In genomic region chr4:147733614-147734344, GRCh38 we compare ENCODE assay signal across 8 cellular contexts. TPM values are rescaled to one million over a fixed set of nuclear protein-coding genes. Genes with fewer than 3 reads are reported as not detected.
DNase-seq lines count a peak whose midpoint lies in the region; ATAC-seq, FAIRE-seq and TF ChIP-seq lines count a peak whose summit lies in the region.

No MANE protein-coding gene starts in this region.

- no peak for TF ChIP-seq POLR2A in IMR-90 (IDR thresholded peaks at IDR 0.05; ENCODE audit: low read depth, low read length)
- TF ChIP-seq POLR2A in H54 (IDR thresholded peaks at IDR 0.05; ENCODE audit: low read depth, low read length) = no peak

- peak overlapping the region in 1 of 2 experiments; percentile 86; a peak in 1 of 4 replicates for H4K8ac ChIP-seq in IMR-90 (ENCODE audit: low read depth in 2 of 2, low read length in 2 of 2)

- intact Hi-C loops in IMR-90 (cut with micrococcal nuclease) (loop anchor here (1.0 to 5.0 kb wide), 5 partner anchors 21 to 133 kb away; partner anchors contain the start of gene PRMT9), colonic mucosa (cut with DNase I) (no loop called here)

- peaks cover 25% of the 10 kb centered on the region; the same call in 1 of the 2 replicates for H4K20me1 ChIP-seq in IMR-90 (ENCODE audit: insufficient read depth, low read length)

- peak overlapping the region; percentile 41; the same call in 1 of the 2 replicates for H3K23ac ChIP-seq in IMR-90 (ENCODE audit: low read depth, low read length)

- CTCF ChIA-PET in IMR-90 (lab: Yijun Ruan, JAX) = interaction anchor here (0.6 to 1.6 kb wide), 2 partner anchors 95 to 133 kb away, joined by 3 to 4 read pairs; no protein-coding TSS in a partner anchor

- H3K27ac Mint-ChIP-seq in stimulated activated memory B cell treated with anti-CD40 and anti-IgM and Interleukin-4, amounts not matched to agents 10 μg/mL and 1 μg/mL and 100 μg/mL, for 72 hours = no peak overlapping the region

- H3K36me3 ChIP-seq in IMR-90 (ENCODE audit: control insufficient read depth, insufficient read depth, low read length) = no peaks in the 10 kb centered on the region
- no peaks in the 10 kb centered on the region for H3K36me3 ChIP-seq in colonic mucosa
- no peaks in the 10 kb centered on the region for H3K36me3 ChIP-seq in muscle layer of colon (ENCODE audit: insufficient read depth, low read length)

- H2AFZ ChIP-seq in IMR-90 (replicated peaks; ENCODE audit: low read length, poor library complexity) = no peak overlapping the region

- peak overlapping the region; percentile 7; the same call in 1 of the 2 replicates for H3K56ac ChIP-seq in IMR-90 (ENCODE audit: extremely low read depth, insufficient read depth, low read length)

- 50% methylated on average over 2 of the region's 11 CpGs; no CpG with 5 or more reads in 1 of the 2 experiments for WGBS in IMR-90 (ENCODE audit: extremely low coverage in 2 of 2, insufficient read length in 1 of 2), 2 experiments

- dilution Hi-C loops in IMR-90 (cut with HindIII; ENCODE audit: low sequenced_read_pairs, unreplicated experiment) = no loop called here

- H3K4ac ChIP-seq in IMR-90 (ENCODE audit: low read depth, low read length) = peak overlapping the region; percentile 81

- TF ChIP-seq CTCF in AG10803 (conservative IDR thresholded peaks at IDR 0.05; ENCODE audit: low read length) (no peak), IMR-90 (conservative IDR thresholded peaks at IDR 0.05; ENCODE audit: low read depth, low read length) (no peak), colonic mucosa (IDR thresholded peaks at IDR 0.05) (no peak)

- H3K18ac ChIP-seq in IMR-90 (ENCODE audit: low read depth, low read length) = peak overlapping the region; percentile 58

- H2BK120ac ChIP-seq in IMR-90 (ENCODE audit: low read depth, low read length) = peak overlapping the region; percentile 52; the same call in 1 of the 2 replicates

- H2AK9ac ChIP-seq in IMR-90 (replicated peaks; ENCODE audit: low read depth, low read length, poor library complexity) = peak overlapping the region; percentile 80

- H2BK15ac ChIP-seq in IMR-90 (ENCODE audit: low read depth, low read length) = peak overlapping the region; percentile 18; the same call in 2 of the 3 replicates

- 0 out of 2 replicates have a peak overlapping the region, but pooled peaks have one; percentile 19 for H4K91ac ChIP-seq in IMR-90 (ENCODE audit: insufficient read depth, low read depth, low read length)

- no peaks in the 10 kb centered on the region for H3K27me3 ChIP-seq in IMR-90 (ENCODE audit: control insufficient read depth, insufficient read depth, low read length)
- H3K27me3 ChIP-seq in colonic mucosa = no peaks in the 10 kb centered on the region
- no peaks in the 10 kb centered on the region for H3K27me3 ChIP-seq in muscle layer of colon (ENCODE audit: control insufficient read depth in 1 of 2, insufficient read depth in 2 of 2, low read length in 2 of 2)

- H3K4me1 ChIP-seq in IMR-90 (ENCODE audit: control insufficient read depth, insufficient read depth, low read length) (peaks cover 16% of the 10 kb centered on the region), colonic mucosa (peaks cover 6% of the 10 kb centered on the region), muscle layer of colon (ENCODE audit: insufficient read depth, low read length) (peaks cover 35% of the 10 kb centered on the region)

- peak overlapping the region; percentile 90 for H2BK5ac ChIP-seq in IMR-90 (ENCODE audit: low read depth, low read length, poor library complexity, severe bottlenecking)

- peak overlapping the region; percentile 58; the same call in 1 of the 2 replicates for H4K5ac ChIP-seq in IMR-90 (ENCODE audit: low read depth, low read length)

- H3K27ac ChIP-seq in IMR-90 (ENCODE audit: insufficient read depth, low read length) = peak overlapping the region; percentile 97; the same call in 1 of the 2 replicates
- peak overlapping the region; percentile 75 for H3K27ac ChIP-seq in colonic mucosa
- H3K27ac ChIP-seq in muscle layer of colon (ENCODE audit: low read depth, low read length) = peak overlapping the region; percentile 98

- H3K4me1 Mint-ChIP-seq in stimulated activated memory B cell treated with anti-CD40 and anti-IgM and Interleukin-4, amounts not matched to agents 10 μg/mL and 1 μg/mL and 100 μg/mL, for 72 hours = peaks cover 22% of the 10 kb centered on the region

- H3K14ac ChIP-seq in IMR-90 (replicated peaks; ENCODE audit: low read depth, low read length) = peak overlapping the region; percentile 89

- no peak for TF ChIP-seq RAD21 in IMR-90 (IDR thresholded peaks at IDR 0.05; ENCODE audit: low read length)

- H2BK20ac ChIP-seq in IMR-90 (ENCODE audit: low read depth, low read length) = 0 out of 2 replicates have a peak overlapping the region, but pooled peaks have one; percentile 47

- H3K4me3 ChIP-seq in AG10803 (ENCODE audit: low read length) (peak overlapping the region; percentile 84), IMR-90 (ENCODE audit: insufficient read depth, low read depth, low read length) (peak overlapping the region; percentile 97), colonic mucosa (peak overlapping the region; percentile 73), muscle layer of colon (ENCODE audit: low read depth in 1 of 2, low read length in 2 of 2) (peak overlapping the region; percentile 89 to 95)

- H3K79me1 ChIP-seq in IMR-90 (ENCODE audit: low read depth in 1 of 2, low read length in 2 of 2) = peaks cover 20 to 56% of the 10 kb centered on the region in 2 experiments; a peak in 3 of 4 replicates

- H3K9me3 ChIP-seq in IMR-90 (ENCODE audit: control insufficient read depth, insufficient read depth, low read length) (no peaks in the 10 kb centered on the region), colonic mucosa (no peaks in the 10 kb centered on the region), muscle layer of colon (ENCODE audit: low read length) (no peaks in the 10 kb centered on the region)

- no peak for FAIRE-seq in H54 (lab: Jason Lieb, UNC)

- H3K9ac ChIP-seq in IMR-90 (ENCODE audit: low read depth, low read length) = peak overlapping the region; percentile 98
- H3K9ac ChIP-seq in colonic mucosa (ENCODE audit: low read depth in 2 of 2, low read length in 2 of 2) = peak overlapping the region; percentile 26 to 85
- H3K9ac ChIP-seq in muscle layer of colon (ENCODE audit: low read length) = peak overlapping the region; percentile 92

- BruUV-seq in IMR-90 (replicated peaks; lab: Mats Ljungman, UMichigan) = no TSS peak

- no peak overlapping the region for H3K4me3 Mint-ChIP-seq in stimulated activated memory B cell treated with anti-CD40 and anti-IgM and Interleukin-4, amounts not matched to agents 10 μg/mL and 1 μg/mL and 100 μg/mL, for 72 hours

- peaks cover 67% of the 10 kb centered on the region for H3K27me3 Mint-ChIP-seq in stimulated activated memory B cell treated with anti-CD40 and anti-IgM and Interleukin-4, amounts not matched to agents 10 μg/mL and 1 μg/mL and 100 μg/mL, for 72 hours

- H3K9me3 Mint-ChIP-seq in stimulated activated memory B cell treated with anti-CD40 and anti-IgM and Interleukin-4, amounts not matched to agents 10 μg/mL and 1 μg/mL and 100 μg/mL, for 72 hours = no peaks in the 10 kb centered on the region

- H3K36me3 Mint-ChIP-seq in stimulated activated memory B cell treated with anti-CD40 and anti-IgM and Interleukin-4, amounts not matched to agents 10 μg/mL and 1 μg/mL and 100 μg/mL, for 72 hours = no peaks in the 10 kb centered on the region

- no peak for ATAC-seq in IMR-90 (ENCODE audit: low read depth)
- no peak for ATAC-seq in stimulated activated memory B cell treated with anti-CD40 and anti-IgM and Interleukin-4, amounts not matched to agents 10 μg/mL and 1 μg/mL and 100 μg/mL, for 72 hours

- DNase-seq in AG10803 (ENCODE audit: low read depth) (peak; percentile 66), IMR-90 (peak; percentile 58), colonic mucosa (no peak), H54 (ENCODE audit: insufficient read length, low spot score) (no peak), hippocampal formation (lab: John Stamatoyannopoulos, UW) (no peak)
- no peak for DNase-seq in activated CD4-positive, alpha-beta T cell treated with anti-CD3 and anti-CD28 coated beads, Interleukin-2, amount 50 U/mL, for 1 hour

- in situ Hi-C loops in IMR-90 (cut with MboI; ENCODE audit: low sequenced_read_pairs) = loop anchor here (5.0 kb wide), 1 partner anchor 134 kb away; no protein-coding TSS in a partner anchor

- peak overlapping the region; percentile 91 for H3K4me2 ChIP-seq in IMR-90 (ENCODE audit: low read depth, low read length)

- peak overlapping the region; percentile 53; the same call in 1 of the 2 replicates for H2AK5ac ChIP-seq in IMR-90 (ENCODE audit: low read depth, low read length)

- peaks cover 7% of the 10 kb centered on the region for H3K9me1 ChIP-seq in IMR-90 (ENCODE audit: insufficient read depth, low read length)

- POLR2A ChIA-PET in IMR-90 (lab: Charles Lee; ENCODE audit: unreplicated experiment) = no interaction called here

TF ChIP-seq in IMR-90, 13 proteins besides CTCF, POLR2A, EP300 and RAD21:
- TF ChIP-seq ELK1 (IDR thresholded peaks at IDR 0.05; ENCODE audit: borderline replicate concordance, low read depth, low read length) (no peak), USF2 (IDR thresholded peaks at IDR 0.05; ENCODE audit: low read depth, low read length) (no peak), CEBPB (IDR thresholded peaks at IDR 0.05; ENCODE audit: low read depth, low read length) (peak; percentile 81)

RNA-seq across cellular contexts. Expression of gene ARHGAP10, which starts 1.9 kb away (rescaled TPM):
- total RNA-seq in IMR-90 (2012; rRNA removed) = 29.4 and 42.8 TPM in 2 replicates
- polyA plus RNA-seq in IMR-90 (2012; rRNA removed) = 27.1 and 29.0 TPM in 2 replicates
- polyA plus RNA-seq in IMR-90 (2012; cell fraction: cytosol; rRNA removed) = 24.2 and 25.1 TPM in 2 replicates
- 25.9 and 37.1 TPM in 2 replicates for polyA plus RNA-seq in IMR-90 (2012; cell fraction: nucleus; rRNA removed; ENCODE audit: low replicate concordance)
- 1 to 10 TPM; 4.4 to 7.1 TPM for total RNA-seq in colonic mucosa

RNA-seq across cellular contexts. Expression of gene PRMT9, which starts 49.8 kb away (rescaled TPM):
- total RNA-seq in IMR-90 (2012; rRNA removed) (14.2 and 15.6 TPM in 2 replicates), colonic mucosa (1 to 10 TPM; 4.9 to 6.4 TPM)
- 3.4 and 5.0 TPM in 2 replicates for polyA plus RNA-seq in IMR-90 (2012; rRNA removed)
- 1.2 and 1.3 TPM in 2 replicates for polyA plus RNA-seq in IMR-90 (2012; cell fraction: cytosol; rRNA removed)
- 2.6 and 17.2 TPM in 2 replicates for polyA plus RNA-seq in IMR-90 (2012; cell fraction: nucleus; rRNA removed; ENCODE audit: low replicate concordance)

Comparison
In these comparisons a context has a peak if more than half of its experiments do, and no peak if none do; other contexts are left out.
1. DNase-seq: peak in AG10803 (single experiment) and IMR-90 (single experiment); none in colonic mucosa (single experiment), H54 (single experiment), hippocampal formation (0 of 2) and activated CD4-positive, alpha-beta T cell treated with anti-CD3 and anti-CD28 coated beads, Interleukin-2, amount 50 U/mL, for 1 hour (single experiment).
2. Peak in every context shown above with its lines, with median percentiles within 50 percentile points of each other: H3K4me3 ChIP-seq, H3K27ac ChIP-seq and H3K9ac ChIP-seq.